20 cellular contexts compared by ENCODE assay signal in the genomic region with DNA sequence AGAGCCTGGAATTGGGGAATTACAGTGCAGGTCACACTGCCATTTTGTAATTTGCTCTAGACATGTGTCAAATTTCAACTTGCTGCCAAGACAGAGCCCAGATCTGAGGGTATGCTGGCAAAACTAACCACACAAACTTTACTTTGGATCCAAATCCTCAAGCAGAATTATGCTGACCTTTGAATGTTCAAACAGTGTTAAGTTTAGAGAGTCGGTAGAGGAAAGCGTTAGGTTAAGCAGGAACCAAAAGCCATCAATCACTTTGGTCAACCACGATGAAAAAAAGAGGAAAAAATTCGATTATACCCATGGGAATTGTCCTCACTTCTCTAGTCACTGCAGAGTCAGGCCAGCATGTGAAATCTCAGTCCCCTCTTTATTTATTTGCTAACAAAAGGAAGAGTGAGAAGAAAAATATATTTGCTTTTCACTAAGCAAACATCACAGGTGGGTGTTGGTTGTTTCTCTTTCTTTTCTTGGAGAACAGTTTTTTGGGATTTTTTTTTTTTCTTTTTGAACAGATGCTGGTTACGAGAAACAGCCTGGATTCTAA.
DNase-seq lines count a peak whose midpoint lies in the region; FAIRE-seq and TF ChIP-seq lines count a peak whose summit lies in the region.
"Had no signal": no experiment of that assay in that cellular context is flagged by ENCODE, and none has a peak within 500 bp of the region (broad histone marks: within the 10 kb centered on the region; RNA-seq: fewer than 3 reads in every experiment).

No MANE protein-coding gene starts in this region.

- TF ChIP-seq CTCF in H9 (conservative IDR thresholded peaks at IDR 0.05), result no peak
- no peak for TF ChIP-seq CTCF in PC-9 (conservative IDR thresholded peaks at IDR 0.05)
- TF ChIP-seq CTCF in keratinocyte (optimal IDR thresholded peaks at IDR 0.05 in 1 of 3, IDR thresholded peaks at IDR 0.05 in 1 of 3, conservative IDR thresholded peaks at IDR 0.05 in 1 of 3; ENCODE audit: extremely low read depth in 1 of 3, insufficient read depth in 2 of 3, low read length in 3 of 3), result no peak
- no peak for TF ChIP-seq CTCF in sigmoid colon (IDR thresholded peaks at IDR 0.05)

- H2BK5ac ChIP-seq in H9 (ENCODE audit: insufficient read length, low read length), result no peak overlapping the region

- H3K27me3 Mint-ChIP-seq in H9 (ENCODE audit: low read depth), result no peaks in the 10 kb centered on the region
- H3K27me3 Mint-ChIP-seq in activated naive CD4-positive, alpha-beta T cell treated with anti-CD3 and anti-CD28 coated beads, Interleukin-2, amount 10 ng/mL, durations not matched to agents 7 days and 5 days, result peaks cover 16% of the 10 kb centered on the region
- peaks cover 9% of the 10 kb centered on the region for H3K27me3 Mint-ChIP-seq in activated CD4-positive, alpha-beta T cell treated with anti-CD3 and anti-CD28 coated beads, Interleukin-2, amount 10 ng/mL, durations not matched to agents 24 days and 14 days

- CTCF ChIA-PET in PC-9 (lab: Charles Lee), result no interaction called here
- CTCF ChIA-PET in activated naive CD4-positive, alpha-beta T cell treated with anti-CD3 and anti-CD28 coated beads, Interleukin-2, amount 10 ng/mL, durations not matched to agents 7 days and 5 days (lab: Charles Lee), result no interaction called here

- H3K9me1 ChIP-seq in keratinocyte (ENCODE audit: control insufficient read depth, extremely low read depth, insufficient read depth, low read length), result no peaks in the 10 kb centered on the region

- peak overlapping the region; percentile 24 to 66 (median 53); a peak in 2 of 7 replicates for H3K27ac Mint-ChIP-seq in H9
- H3K27ac Mint-ChIP-seq in activated naive CD4-positive, alpha-beta T cell treated with anti-CD3 and anti-CD28 coated beads, Interleukin-2, amount 10 ng/mL, durations not matched to agents 7 days and 5 days, result no peak overlapping the region
- no peak overlapping the region for H3K27ac Mint-ChIP-seq in activated CD4-positive, alpha-beta T cell treated with anti-CD3 and anti-CD28 coated beads, Interleukin-2, amount 10 ng/mL, durations not matched to agents 24 days and 14 days
- H3K27ac Mint-ChIP-seq: activated B cell treated with CpG ODN at 0.5 μM for 24 hours; stimulated activated naive CD8-positive, alpha-beta T cell treated with anti-CD3 and anti-CD28 coated beads, Interleukin-15, Interleukin-2, amounts not matched to agents 100 ng/mL and 50 ng/mL, for 24 hours had no signal

- peaks cover 17% of the 10 kb centered on the region for H3K4me1 ChIP-seq in H9 (ENCODE audit: insufficient read depth, low read length)
- H3K4me1 ChIP-seq in PC-9 (replicated peaks; ENCODE audit: insufficient read depth), result peaks cover 49% of the 10 kb centered on the region
- peaks cover 17% of the 10 kb centered on the region for H3K4me1 ChIP-seq in keratinocyte (ENCODE audit: control insufficient read depth, extremely low read depth, insufficient read depth, low read length)
- peaks cover 0 to 32% (median 23%) of the 10 kb centered on the region in 4 donors for H3K4me1 ChIP-seq in sigmoid colon
- H3K4me1 ChIP-seq: ascending aorta, Peyer's patch had no signal

- H3K9me3 Mint-ChIP-seq in H9, result peaks cover 0 to 4% of the 10 kb centered on the region in 2 experiments; a peak in 2 of 5 replicates
- no peaks in the 10 kb centered on the region for H3K9me3 Mint-ChIP-seq in activated naive CD4-positive, alpha-beta T cell treated with anti-CD3 and anti-CD28 coated beads, Interleukin-2, amount 10 ng/mL, durations not matched to agents 7 days and 5 days
- H3K9me3 Mint-ChIP-seq in activated CD4-positive, alpha-beta T cell treated with anti-CD3 and anti-CD28 coated beads, Interleukin-2, amount 10 ng/mL, durations not matched to agents 24 days and 14 days, result no peaks in the 10 kb centered on the region
- H3K9me3 Mint-ChIP-seq: activated B cell treated with CpG ODN at 0.5 μM for 24 hours; stimulated activated naive CD8-positive, alpha-beta T cell treated with anti-CD3 and anti-CD28 coated beads, Interleukin-15, Interleukin-2, amounts not matched to agents 100 ng/mL and 50 ng/mL, for 24 hours had no signal

- H3K79me1 ChIP-seq in H9 (ENCODE audit: insufficient read depth, low read depth, low read length, poor library complexity, severe bottlenecking), result no peaks in the 10 kb centered on the region

- BruUV-seq in PC-9 (replicated peaks; lab: Mats Ljungman, UMichigan), result no TSS peak

- H3T11ph ChIP-seq in H9 (ENCODE audit: low read length), result no peak overlapping the region

- intact Hi-C loops in PC-9 (cut with micrococcal nuclease; ENCODE audit: unreplicated experiment), result no loop called here
- intact Hi-C loops in sigmoid colon (cut with DNase I), result no loop called here
- intact Hi-C loops in activated CD4-positive, alpha-beta T cell treated with anti-CD3 and anti-CD28 coated beads, Interleukin-2, amount 10 ng/mL, durations not matched to agents 24 days and 14 days (cut with micrococcal nuclease), result no loop called here

- no peak overlapping the region for H2BK20ac ChIP-seq in H9 (ENCODE audit: low read depth, low read length, poor library complexity, severe bottlenecking)

- H4K20me1 ChIP-seq in H9 (ENCODE audit: control insufficient read depth, insufficient read depth, insufficient read length), result no peaks in the 10 kb centered on the region
- H4K20me1 ChIP-seq in PC-9 (ENCODE audit: insufficient read depth), result no peaks in the 10 kb centered on the region
- no peaks in the 10 kb centered on the region for H4K20me1 ChIP-seq in keratinocyte (ENCODE audit: control insufficient read depth, extremely low read depth, insufficient read depth, low read length)

- H2BK12ac ChIP-seq in H9 (ENCODE audit: insufficient read length, low read depth, low read length), result no peak overlapping the region

- no peak overlapping the region for H3K14ac ChIP-seq in H9 (ENCODE audit: insufficient read depth, low read length)

- no peak for TF ChIP-seq POLR2A in sigmoid colon (IDR thresholded peaks at IDR 0.05)

- H3K4me3 ChIP-seq in PC-9 (no peak overlapping the region), keratinocyte (ENCODE audit: control insufficient read depth in 2 of 3, extremely low read depth in 1 of 3, insufficient read depth in 2 of 3, low read depth in 1 of 3, low read length in 3 of 3) (no peak overlapping the region), sigmoid colon (no peak overlapping the region)
- H3K4me3 ChIP-seq: ascending aorta, coronary artery, MG63, ovary, Peyer's patch had no signal

- no peak overlapping the region for H4K5ac ChIP-seq in H9 (ENCODE audit: insufficient read length, low read depth, low read length)

- H3K36me3 Mint-ChIP-seq in H9 (ENCODE audit: insufficient read depth in 1 of 3, low read depth in 3 of 3), result peaks cover 0 to 4% (median 0%) of the 10 kb centered on the region in 3 experiments; a peak in 1 of 7 replicates
- no peaks in the 10 kb centered on the region for H3K36me3 Mint-ChIP-seq in activated naive CD4-positive, alpha-beta T cell treated with anti-CD3 and anti-CD28 coated beads, Interleukin-2, amount 10 ng/mL, durations not matched to agents 7 days and 5 days
- H3K36me3 Mint-ChIP-seq in activated CD4-positive, alpha-beta T cell treated with anti-CD3 and anti-CD28 coated beads, Interleukin-2, amount 10 ng/mL, durations not matched to agents 24 days and 14 days (ENCODE audit: low read depth), result no peaks in the 10 kb centered on the region

- dilution Hi-C loops in keratinocyte (cut with MboI; ENCODE audit: extremely low pct_ligation_motif_present, low sequenced_read_pairs), result no loop called here

- H3K4me3 Mint-ChIP-seq in H9, result no peak overlapping the region
- H3K4me3 Mint-ChIP-seq in activated naive CD4-positive, alpha-beta T cell treated with anti-CD3 and anti-CD28 coated beads, Interleukin-2, amount 10 ng/mL, durations not matched to agents 7 days and 5 days, result no peak overlapping the region
- H3K4me3 Mint-ChIP-seq in activated CD4-positive, alpha-beta T cell treated with anti-CD3 and anti-CD28 coated beads, Interleukin-2, amount 10 ng/mL, durations not matched to agents 24 days and 14 days, result no peak overlapping the region
- H3K4me3 Mint-ChIP-seq: activated B cell treated with CpG ODN at 0.5 μM for 24 hours; stimulated activated naive CD8-positive, alpha-beta T cell treated with anti-CD3 and anti-CD28 coated beads, Interleukin-15, Interleukin-2, amounts not matched to agents 100 ng/mL and 50 ng/mL, for 24 hours had no signal

- H3K9me3 ChIP-seq in H9 (ENCODE audit: control insufficient read depth, low read depth, low read length) (no peaks in the 10 kb centered on the region), PC-9 (ENCODE audit: insufficient read depth, low read depth) (peaks cover 3% of the 10 kb centered on the region; the same call in 1 of the 2 replicates), keratinocyte (ENCODE audit: control insufficient read depth, low read depth, low read length) (no peaks in the 10 kb centered on the region), sigmoid colon (no peaks in the 10 kb centered on the region)
- H3K9me3 ChIP-seq: ascending aorta, MG63, ovary, Peyer's patch had no signal

- H3K4me2 ChIP-seq in H9 (ENCODE audit: insufficient read depth, insufficient read length, low read length), result no peak overlapping the region
- H3K4me2 ChIP-seq in PC-9, result peak overlapping the region; percentile 43
- no peak overlapping the region for H3K4me2 ChIP-seq in keratinocyte (ENCODE audit: control insufficient read depth, extremely low read depth, insufficient read depth, low read depth, low read length)

- peaks cover 21% of the 10 kb centered on the region; the same call in 1 of the 2 replicates for H3F3A ChIP-seq in PC-9 (ENCODE audit: insufficient read depth, low read depth)

- no peak for TF ChIP-seq EP300 in sigmoid colon (IDR thresholded peaks at IDR 0.05)

- H4K91ac ChIP-seq in H9 (ENCODE audit: insufficient read length, low read depth, low read length), result no peak overlapping the region

- H3K9ac ChIP-seq in H9 (ENCODE audit: extremely low read depth, insufficient read length, low read length), result no peak overlapping the region
- no peak overlapping the region for H3K9ac ChIP-seq in keratinocyte (ENCODE audit: control insufficient read depth, extremely low read depth, insufficient read depth, low read length)

- H3K36me3 ChIP-seq in PC-9 (ENCODE audit: low read depth), result no peaks in the 10 kb centered on the region
- H3K36me3 ChIP-seq in keratinocyte (ENCODE audit: control insufficient read depth in 2 of 2, extremely low read depth in 1 of 2, insufficient read depth in 2 of 2, low read length in 2 of 2), result no peaks in the 10 kb centered on the region
- H3K36me3 ChIP-seq in sigmoid colon, result no peaks in the 10 kb centered on the region
- H3K36me3 ChIP-seq: ascending aorta, MG63, ovary, Peyer's patch had no signal

- H3K23me2 ChIP-seq in H9 (ENCODE audit: insufficient read length, low read depth, low read length, poor library complexity, severe bottlenecking), result no peaks in the 10 kb centered on the region

- no peaks in the 10 kb centered on the region for H3K79me2 ChIP-seq in H9 (ENCODE audit: insufficient read depth, low read length)
- H3K79me2 ChIP-seq in PC-9 (ENCODE audit: low read depth), result no peaks in the 10 kb centered on the region
- no peaks in the 10 kb centered on the region for H3K79me2 ChIP-seq in keratinocyte (ENCODE audit: control insufficient read depth, insufficient read depth, low read length)

- no peak overlapping the region for H3K23ac ChIP-seq in H9 (ENCODE audit: insufficient read length, low read depth, low read length)

- peaks cover 41 to 42% of the 10 kb centered on the region in 2 experiments for H3K4me1 Mint-ChIP-seq in H9
- no peaks in the 10 kb centered on the region for H3K4me1 Mint-ChIP-seq in activated naive CD4-positive, alpha-beta T cell treated with anti-CD3 and anti-CD28 coated beads, Interleukin-2, amount 10 ng/mL, durations not matched to agents 7 days and 5 days
- H3K4me1 Mint-ChIP-seq in activated CD4-positive, alpha-beta T cell treated with anti-CD3 and anti-CD28 coated beads, Interleukin-2, amount 10 ng/mL, durations not matched to agents 24 days and 14 days, result no peaks in the 10 kb centered on the region
- H3K4me1 Mint-ChIP-seq: activated B cell treated with CpG ODN at 0.5 μM for 24 hours had no signal

- no peak overlapping the region for H2BK120ac ChIP-seq in H9 (ENCODE audit: low read depth, low read length, poor library complexity, severe bottlenecking)

- H2AFZ ChIP-seq in H9 (ENCODE audit: low read length) (peak overlapping the region; percentile 49), PC-9 (0 out of 2 replicates have a peak overlapping the region, but pooled peaks have one; percentile 18), keratinocyte (ENCODE audit: control insufficient read depth, low read length) (peak overlapping the region; percentile 1)

- WGBS in H9 (ENCODE audit: extremely low coverage, insufficient read length, low lambda C conversion rate), result no CpG with 5 or more reads among the region's 5 CpGs
- 12 to 39% methylated on average over 5 of the region's 5 CpGs for WGBS in sigmoid colon, 2 donors

- no peak overlapping the region for H3K18ac ChIP-seq in H9 (ENCODE audit: insufficient read length, low read depth, low read length)

- FAIRE-seq in keratinocyte (lab: Jason Lieb, UNC), result peak; percentile 20

- no peak overlapping the region for H2AK5ac ChIP-seq in H9 (ENCODE audit: insufficient read length, low read length)

- POLR2A ChIA-PET in PC-9 (lab: Charles Lee; ENCODE audit: unreplicated experiment), result no interaction called here

- DNase-seq in H9 (no peak), PC-9 (no peak), keratinocyte (ENCODE audit: low read depth, low spot score) (no peak), sigmoid colon (no peak), SIG-M5 (lab: John Stamatoyannopoulos, UW) (no peak)
- DNase-seq in activated naive CD4-positive, alpha-beta T cell treated with anti-CD3 and anti-CD28 coated beads, Interleukin-2, amount 10 ng/mL, durations not matched to agents 7 days and 5 days, result no peak
- DNase-seq in activated CD4-positive, alpha-beta T cell treated with anti-CD3 and anti-CD28 coated beads, Interleukin-2, amount 10 ng/mL, durations not matched to agents 24 days and 14 days, result no peak
- DNase-seq: activated B cell treated with CpG ODN at 0.5 μM for 24 hours; activated effector memory CD4-positive, alpha-beta T cell treated with anti-CD3 and anti-CD28 coated beads, Interleukin-2, amount 50 U/mL, for 16 hours; erythroblast; MG63; NCI-H187; NCI-H524; ovary; Peyer's patch; stimulated activated CD4-positive, alpha-beta T cell treated with anti-CD3 and anti-CD28 coated beads, Interleukin-12 subunit alpha, Interleukin-12 subunit beta, amount 100 ng/mL, for 4 hours had no signal

- no peak overlapping the region for H3K56ac ChIP-seq in H9 (ENCODE audit: insufficient read length, low read depth, low read length)

- H3K4ac ChIP-seq in H9 (ENCODE audit: low read depth, low read length), result no peak overlapping the region

- H2BK15ac ChIP-seq in H9 (ENCODE audit: low read depth, low read length), result no peak overlapping the region

- no peaks in the 10 kb centered on the region for H3K9me2 ChIP-seq in PC-9 (ENCODE audit: insufficient read depth)

- H3K27me3 ChIP-seq in H9 (ENCODE audit: insufficient read depth, low read length) (no peaks in the 10 kb centered on the region), PC-9 (ENCODE audit: insufficient read depth, low read depth) (no peaks in the 10 kb centered on the region), keratinocyte (ENCODE audit: control insufficient read depth, extremely low read depth, insufficient read depth, low read length) (no peaks in the 10 kb centered on the region), sigmoid colon (no peaks in the 10 kb centered on the region)
- H3K27me3 ChIP-seq: ascending aorta, MG63, ovary, Peyer's patch had no signal

- H4K8ac ChIP-seq in H9 (replicated peaks; ENCODE audit: insufficient read length, low read depth, low read length), result no peak overlapping the region

- no peak overlapping the region for H3K27ac ChIP-seq in H9 (ENCODE audit: insufficient read length, low read depth, low read length)
- peak overlapping the region; percentile 49 for H3K27ac ChIP-seq in PC-9
- H3K27ac ChIP-seq in keratinocyte (ENCODE audit: control insufficient read depth, insufficient read depth, low read length), result no peak overlapping the region
- peak overlapping the region in 3 of 4 donors; percentile 4 to 64 (median 24) for H3K27ac ChIP-seq in sigmoid colon
- H3K27ac ChIP-seq: ascending aorta, C4-2B, coronary artery, ovary, Peyer's patch had no signal

Comparison
In these comparisons a context has a peak if more than half of its experiments do, and no peak if none do; other contexts are left out.
1. H3K27ac ChIP-seq: peak in PC-9 (single experiment) and sigmoid colon (3 of 4); none in H9 (single experiment) and keratinocyte (single experiment).
2. H3K27ac Mint-ChIP-seq: peak in H9 (3 of 3); none in activated naive CD4-positive, alpha-beta T cell treated with anti-CD3 and anti-CD28 coated beads, Interleukin-2, amount 10 ng/mL, durations not matched to agents 7 days and 5 days (single experiment) and activated CD4-positive, alpha-beta T cell treated with anti-CD3 and anti-CD28 coated beads, Interleukin-2, amount 10 ng/mL, durations not matched to agents 24 days and 14 days (single experiment).
3. Peak in every context shown above with its lines, with median percentiles within 50 percentile points of each other: H2AFZ ChIP-seq.